ENCODE assay signal across 1 cellular context in genomic region chr19:9827325-9828238, GRCh38.
TF ChIP-seq lines count a peak whose summit lies in the region.

Gene UBL5 (plus strand): TSS chr19:9827918. CDS start chr19:9828338, 420 bp downstream.

TF ChIP-seq in K562, 482 proteins besides CTCF, POLR2A, EP300 and RAD21 (continued from another document):
- TF ChIP-seq CHD7 (IDR thresholded peaks at IDR 0.05; ENCODE audit: low read depth, low read length) (no peak), BRF2 (IDR thresholded peaks at IDR 0.05; ENCODE audit: borderline replicate concordance, insufficient read depth, insufficient read length) (no peak), ZBTB11 (CRISPR knock-in tag; IDR thresholded peaks at IDR 0.05) (peak in 1 of 3 experiments; percentile 93; a peak in 3 of 6 replicates), DNMT1 (IDR thresholded peaks at IDR 0.05) (no peak), RREB1 (CRISPR knock-in tag; IDR thresholded peaks at IDR 0.05) (no peak), ETV1 (tag; conservative IDR thresholded peaks at IDR 0.05; ENCODE audit: low read depth) (peak; percentile 61)
